ENCODE assay signal across 15 cellular contexts in genomic region chr22:47033648-47034000, GRCh38.
"Had no signal": no experiment of that assay in that cellular context is flagged by ENCODE, and none has a peak within 500 bp of the region (broad histone marks: within the 10 kb centered on the region; RNA-seq: fewer than 3 reads in every experiment).

No MANE protein-coding gene starts in this region.

- H3K4me3 Mint-ChIP-seq: activated B cell treated with CpG ODN at 0.5 μM for 24 hours; activated CD4-positive, alpha-beta T cell treated with anti-CD3 and anti-CD28 coated beads, Interleukin-2, amount 10 ng/mL, durations not matched to agents 7 days and 5 days; activated naive CD4-positive, alpha-beta T cell treated with anti-CD3 and anti-CD28 coated beads, Interleukin-2, amount 50 U/mL, for 24 hours; neural crest cell had no signal

- ATAC-seq: SK-N-SH treated with all-trans-retinoic acid at 6 μM for 48 hours had no signal

- H3K9me3 Mint-ChIP-seq: activated B cell treated with CpG ODN at 0.5 μM for 24 hours; activated CD4-positive, alpha-beta T cell treated with anti-CD3 and anti-CD28 coated beads, Interleukin-2, amount 10 ng/mL, durations not matched to agents 7 days and 5 days; activated naive CD4-positive, alpha-beta T cell treated with anti-CD3 and anti-CD28 coated beads, Interleukin-2, amount 50 U/mL, for 24 hours; neural crest cell had no signal

- H3K36me3 Mint-ChIP-seq: activated naive CD4-positive, alpha-beta T cell treated with anti-CD3 and anti-CD28 coated beads, Interleukin-2, amount 50 U/mL, for 24 hours had no signal

- H3K27ac ChIP-seq: dorsolateral prefrontal cortex, esophagus muscularis mucosa, thyroid gland had no signal

- H3K27ac Mint-ChIP-seq: activated B cell treated with CpG ODN at 0.5 μM for 24 hours; activated CD4-positive, alpha-beta T cell treated with anti-CD3 and anti-CD28 coated beads, Interleukin-2, amount 10 ng/mL, durations not matched to agents 7 days and 5 days; activated naive CD4-positive, alpha-beta T cell treated with anti-CD3 and anti-CD28 coated beads, Interleukin-2, amount 50 U/mL, for 24 hours had no signal

- H3K4me1 Mint-ChIP-seq: activated B cell treated with CpG ODN at 0.5 μM for 24 hours; activated CD4-positive, alpha-beta T cell treated with anti-CD3 and anti-CD28 coated beads, Interleukin-2, amount 10 ng/mL, durations not matched to agents 7 days and 5 days; activated naive CD4-positive, alpha-beta T cell treated with anti-CD3 and anti-CD28 coated beads, Interleukin-2, amount 50 U/mL, for 24 hours had no signal

- H3K27me3 ChIP-seq: dorsolateral prefrontal cortex, esophagus muscularis mucosa, pancreas, thyroid gland had no signal

- DNase-seq: activated B cell treated with CpG ODN at 0.5 μM for 24 hours; activated CD4-positive, alpha-beta T cell treated with anti-CD3 and anti-CD28 coated beads, Interleukin-2, amount 10 ng/mL, durations not matched to agents 7 days and 5 days; activated effector memory CD4-positive, alpha-beta T cell treated with Interleukin-2 at 50 U/mL for 16 hours; activated T-cell treated with anti-CD3 and anti-CD28 coated beads, Interleukin-2, amount 50 U/mL, for 1 hour; amniotic stem cell; foreskin fibroblast; glutamatergic neuron; stimulated activated CD4-positive, alpha-beta T cell treated with anti-CD3 and anti-CD28 coated beads, Interleukin-4, amount 100 ng/mL, for 4 hours; thyroid gland had no signal

- H3K36me3 ChIP-seq: pancreas, thyroid gland had no signal

- H3K27me3 Mint-ChIP-seq: activated B cell treated with CpG ODN at 0.5 μM for 24 hours; activated CD4-positive, alpha-beta T cell treated with anti-CD3 and anti-CD28 coated beads, Interleukin-2, amount 10 ng/mL, durations not matched to agents 7 days and 5 days; activated naive CD4-positive, alpha-beta T cell treated with anti-CD3 and anti-CD28 coated beads, Interleukin-2, amount 50 U/mL, for 24 hours had no signal

- H3K9me3 ChIP-seq: esophagus muscularis mucosa, pancreas, thyroid gland had no signal

- H3K4me3 ChIP-seq: dorsolateral prefrontal cortex, esophagus muscularis mucosa, pancreas, thyroid gland had no signal
